Comparison of ENCODE assay signal across 15 cellular contexts in the genomic region with DNA sequence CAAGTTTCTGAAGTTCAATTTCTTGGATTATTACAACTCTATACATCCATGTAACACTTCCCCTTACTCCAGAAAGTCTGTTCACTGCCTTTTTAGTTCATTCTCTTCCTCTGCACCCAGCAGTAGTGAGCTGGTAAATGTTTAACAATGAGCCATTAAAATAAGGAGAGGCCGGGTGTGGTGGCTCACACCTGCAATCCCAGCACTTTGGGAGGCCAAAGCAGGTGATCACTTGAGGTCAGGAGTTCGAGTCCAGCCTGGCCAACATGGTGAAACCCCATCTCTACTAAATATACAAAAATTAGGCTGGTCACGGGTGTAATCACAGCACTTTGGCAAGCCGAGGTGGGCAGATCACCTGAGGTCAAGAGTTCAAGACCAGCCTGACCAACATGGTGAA. TPM values are rescaled to one million over a fixed set of nuclear protein-coding genes. Genes with fewer than 3 reads are reported as not detected.
"Had no signal": no experiment of that assay in that cellular context is flagged by ENCODE, and none has a peak within 500 bp of the region (broad histone marks: within the 10 kb centered on the region; RNA-seq: fewer than 3 reads in every experiment).

No MANE protein-coding gene starts in this region.

RNA-seq across cellular contexts. Expression of gene CREB3L3, which starts 26.1 kb away (rescaled TPM):
- total RNA-seq: naive thymus-derived CD4-positive, alpha-beta T cell; omental fat pad; osteocyte; posterior vena cava; prostate gland; pulmonary artery endothelial cell; right atrium auricular region; sciatic nerve; subcutaneous adipose tissue; temporal lobe; thoracic aorta; thyroid gland; tibial nerve; ureter; vagina had no signal
